ENCODE assay signal across 20 cellular contexts in the genomic region with DNA sequence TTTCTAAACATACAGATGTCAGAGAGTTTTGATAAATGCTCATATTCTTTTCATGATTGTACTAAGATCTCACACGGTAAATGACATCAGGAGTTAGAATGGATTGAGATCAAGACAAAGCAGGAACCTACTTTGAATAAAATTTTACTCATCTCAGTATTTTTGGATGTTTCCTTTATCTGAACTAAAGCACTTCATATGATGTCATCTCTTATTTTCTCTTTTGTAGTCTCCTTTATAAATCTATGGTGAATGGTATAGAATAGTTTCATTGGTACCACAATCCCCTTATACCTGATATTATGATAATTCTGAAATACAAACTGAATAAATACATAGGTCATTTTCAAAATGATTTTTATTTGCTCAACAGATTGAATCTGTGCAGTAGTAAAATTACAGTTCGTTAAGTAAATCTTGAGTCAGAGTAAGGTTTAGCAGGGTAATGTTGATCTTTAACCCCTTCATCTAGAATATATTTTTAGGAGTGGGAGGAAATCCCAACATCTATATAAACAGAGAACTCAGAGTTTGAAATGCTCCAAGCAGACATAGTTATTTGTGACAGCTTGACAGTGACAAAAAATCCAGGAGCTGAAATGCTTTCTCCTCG.
"Had no signal": no experiment of that assay in that cellular context is flagged by ENCODE, and none has a peak within 500 bp of the region (broad histone marks: within the 10 kb centered on the region; RNA-seq: fewer than 3 reads in every experiment).

No MANE protein-coding gene starts in this region.

- H3K79me2 ChIP-seq: hepatocyte had no signal

- H3K27me3 Mint-ChIP-seq: progenitor cell of endocrine pancreas; stimulated activated naive CD8-positive, alpha-beta T cell treated with anti-CD3 and anti-CD28 coated beads, Interleukin-15, Interleukin-2, amounts not matched to agents 100 ng/mL and 50 ng/mL, for 24 hours had no signal

- H3K9me3 ChIP-seq: pancreas, tibial artery, upper lobe of right lung had no signal

- H3K9me3 Mint-ChIP-seq: endodermal cell; naive thymus-derived CD4-positive, alpha-beta T cell; nephron progenitor cell; stimulated activated memory B cell treated with anti-CD40 and anti-IgM and Interleukin-4, amounts not matched to agents 10 μg/mL and 1 μg/mL and 100 μg/mL, for 72 hours; stimulated activated naive CD8-positive, alpha-beta T cell treated with anti-CD3 and anti-CD28 coated beads, Interleukin-15, Interleukin-2, amounts not matched to agents 100 ng/mL and 50 ng/mL, for 24 hours had no signal

- DNase-seq: dermis blood vessel endothelial cell; endodermal cell; erythroblast; foreskin keratinocyte; head of caudate nucleus; kidney glomerular epithelial cell; mesendoderm; naive thymus-derived CD4-positive, alpha-beta T cell; nephron progenitor cell; occipital lobe; pancreas; right cardiac atrium; stimulated activated CD4-positive, alpha-beta T cell treated with anti-CD3 and anti-CD28 coated beads, Interleukin-4, amount 100 ng/mL, for 24 hours; tibial artery; upper lobe of right lung had no signal

- H3K27me3 ChIP-seq: hepatocyte, pancreas, tibial artery, upper lobe of right lung had no signal

- H3K36me3 ChIP-seq: pancreas, tibial artery, upper lobe of right lung had no signal

- H3K4me1 Mint-ChIP-seq: stimulated activated memory B cell treated with anti-CD40 and anti-IgM and Interleukin-4, amounts not matched to agents 10 μg/mL and 1 μg/mL and 100 μg/mL, for 72 hours had no signal

- H3K27ac Mint-ChIP-seq: endodermal cell; naive thymus-derived CD4-positive, alpha-beta T cell; nephron progenitor cell; stimulated activated memory B cell treated with anti-CD40 and anti-IgM and Interleukin-4, amounts not matched to agents 10 μg/mL and 1 μg/mL and 100 μg/mL, for 72 hours; stimulated activated naive CD8-positive, alpha-beta T cell treated with anti-CD3 and anti-CD28 coated beads, Interleukin-15, Interleukin-2, amounts not matched to agents 100 ng/mL and 50 ng/mL, for 24 hours had no signal

- H3K27ac ChIP-seq: foreskin keratinocyte, hepatocyte, pancreas, tibial artery, upper lobe of right lung had no signal

- H2AFZ ChIP-seq: hepatocyte had no signal

- H3K4me3 ChIP-seq: hepatocyte, pancreas, tibial artery, upper lobe of right lung had no signal

- H3K4me2 ChIP-seq: hepatocyte had no signal

- ATAC-seq: foreskin keratinocyte; naive thymus-derived CD4-positive, alpha-beta T cell; pancreas; right cardiac atrium had no signal

- H3K4me3 Mint-ChIP-seq: endodermal cell; naive thymus-derived CD4-positive, alpha-beta T cell; nephron progenitor cell; stimulated activated memory B cell treated with anti-CD40 and anti-IgM and Interleukin-4, amounts not matched to agents 10 μg/mL and 1 μg/mL and 100 μg/mL, for 72 hours; stimulated activated naive CD8-positive, alpha-beta T cell treated with anti-CD3 and anti-CD28 coated beads, Interleukin-15, Interleukin-2, amounts not matched to agents 100 ng/mL and 50 ng/mL, for 24 hours had no signal

- H3K4me1 ChIP-seq: foreskin keratinocyte, tibial artery had no signal

- FAIRE-seq: endothelial cell of umbilical vein, pancreas had no signal

- H3K36me3 Mint-ChIP-seq: naive thymus-derived CD4-positive, alpha-beta T cell; stimulated activated memory B cell treated with anti-CD40 and anti-IgM and Interleukin-4, amounts not matched to agents 10 μg/mL and 1 μg/mL and 100 μg/mL, for 72 hours had no signal
